In the genomic region with DNA sequence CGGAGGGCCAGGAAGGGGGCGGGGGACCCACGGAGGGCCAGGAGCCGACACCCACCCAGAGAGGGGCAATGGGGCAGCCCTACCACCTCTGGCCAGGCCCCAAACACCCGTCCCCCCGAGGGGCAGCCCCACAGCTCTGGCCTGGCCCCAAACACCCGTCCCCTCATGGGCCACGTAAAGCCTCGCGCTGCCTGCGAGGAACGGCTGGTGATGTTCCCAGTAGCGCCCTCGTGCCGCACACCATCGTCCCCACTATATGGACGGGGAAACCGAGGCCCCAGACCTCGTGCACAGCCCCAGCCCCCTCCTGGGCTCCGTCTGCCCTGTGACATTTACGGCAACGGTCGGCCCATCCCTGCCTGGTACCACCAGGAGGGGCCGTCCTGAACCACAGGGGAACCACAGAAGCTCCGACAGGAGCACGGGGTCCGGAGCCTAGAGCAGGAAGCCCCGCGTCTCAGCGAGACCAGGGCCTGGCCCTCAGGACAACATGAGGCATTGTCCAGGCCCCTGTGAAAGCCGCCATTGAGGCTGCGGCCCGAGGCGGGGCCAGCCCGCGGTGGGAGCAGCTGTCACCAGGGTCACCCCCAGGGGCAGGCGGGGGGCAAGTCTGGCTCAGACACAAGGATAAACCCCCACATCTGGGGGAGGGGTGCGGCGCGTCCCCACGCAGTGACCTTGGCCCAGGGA, we compare ENCODE assay signal across 13 cellular contexts.
"Had no signal": no experiment of that assay in that cellular context is flagged by ENCODE, and none has a peak within 500 bp of the region (broad histone marks: within the 10 kb centered on the region; RNA-seq: fewer than 3 reads in every experiment).

No MANE protein-coding gene starts in this region.

- DNase-seq: activated B cell treated with CpG ODN at 0.5 μM for 24 hours; activated CD4-positive, alpha-beta T cell treated with anti-CD3 and anti-CD28 coated beads, Interleukin-2, amount 50 U/mL, for 1 hour; activated naive CD4-positive, alpha-beta T cell treated with anti-CD3 and anti-CD28 coated beads, Interleukin-2, amount 10 ng/mL, durations not matched to agents 7 days and 5 days; activated T-cell treated with anti-CD3 and anti-CD28 coated beads for 4 hours; body of pancreas; dermis blood vessel endothelial cell; endodermal cell; erythroblast; SK-N-SH had no signal

- H3K4me1 ChIP-seq: pancreas had no signal

- FAIRE-seq: pancreas, TTC549 had no signal

- H3K36me3 ChIP-seq: pancreas had no signal

- H3K4me2 ChIP-seq: SK-N-SH, smooth muscle cell had no signal

- H3K27ac ChIP-seq: body of pancreas, pancreas had no signal

- H3K9ac ChIP-seq: SK-N-SH had no signal

- H3K9me3 ChIP-seq: body of pancreas, pancreas, SK-N-SH had no signal

- ATAC-seq: activated T-helper 17 cell treated with anti-CD3 and anti-CD28 coated beads, Interleukin-2, amount 50 U/mL, for 72 hours; body of pancreas; pancreas had no signal

- H3K27me3 ChIP-seq: body of pancreas, pancreas had no signal

- H3K4me3 ChIP-seq: body of pancreas, pancreas, smooth muscle cell had no signal
